8 cellular contexts compared by ENCODE assay signal in genomic region chr15:80780416-80781221, GRCh38. TPM values are rescaled to one million over a fixed set of nuclear protein-coding genes. Genes with fewer than 3 reads are reported as not detected.
DNase-seq lines count a peak whose midpoint lies in the region; ATAC-seq lines count a peak whose summit lies in the region.

No MANE protein-coding gene starts in this region.

- CTCF ChIA-PET in activated CD4-positive, alpha-beta memory T cell treated with anti-CD3 and anti-CD28 coated beads, Interleukin-2, amount 10 ng/mL, durations not matched to agents 7 days and 5 days (lab: Charles Lee), result interaction anchor here (1.2 to 2.3 kb wide), 5 partner anchors 23 to 486 kb away, joined by 3 to 13 read pairs (median 9); no protein-coding TSS in a partner anchor

- H3K27me3 Mint-ChIP-seq in activated CD4-positive, alpha-beta memory T cell treated with anti-CD3 and anti-CD28 coated beads, Interleukin-2, amount 10 ng/mL, durations not matched to agents 7 days and 5 days, result peaks cover 59% of the 10 kb centered on the region

- H3K4me1 Mint-ChIP-seq in activated CD4-positive, alpha-beta memory T cell treated with anti-CD3 and anti-CD28 coated beads, Interleukin-2, amount 10 ng/mL, durations not matched to agents 7 days and 5 days, result peaks cover 24% of the 10 kb centered on the region

- H3K9me3 Mint-ChIP-seq in activated CD4-positive, alpha-beta memory T cell treated with anti-CD3 and anti-CD28 coated beads, Interleukin-2, amount 10 ng/mL, durations not matched to agents 7 days and 5 days, result no peaks in the 10 kb centered on the region

- no peak overlapping the region for H3K4me3 Mint-ChIP-seq in activated CD4-positive, alpha-beta memory T cell treated with anti-CD3 and anti-CD28 coated beads, Interleukin-2, amount 10 ng/mL, durations not matched to agents 7 days and 5 days

- peak; percentile 29 for DNase-seq in activated naive CD4-positive, alpha-beta T cell treated with Interleukin-2 at 50 U/mL for 16 hours
- DNase-seq in activated naive CD4-positive, alpha-beta T cell (lab: John Stamatoyannopoulos, UW), result no peak
- peak; percentile 29 for DNase-seq in activated CD4-positive, alpha-beta memory T cell treated with anti-CD3 and anti-CD28 coated beads, Interleukin-2, amount 10 ng/mL, durations not matched to agents 7 days and 5 days
- DNase-seq in foreskin melanocyte (peak; percentile 20), skeletal muscle cell (ENCODE audit: low read depth) (no peak), occipital lobe (lab: John Stamatoyannopoulos, UW) (no peak)
- DNase-seq in stimulated activated naive CD4-positive, alpha-beta T cell (lab: John Stamatoyannopoulos, UW), result no peak

- POLR2A ChIA-PET in activated CD4-positive, alpha-beta memory T cell treated with anti-CD3 and anti-CD28 coated beads, Interleukin-2, amount 10 ng/mL, durations not matched to agents 7 days and 5 days (lab: Charles Lee), result no interaction called here

- ATAC-seq in GM19452 (IDR thresholded peaks at IDR 0.05; ENCODE audit: unreplicated experiment), result no peak

- no peak overlapping the region for H3K27ac Mint-ChIP-seq in activated CD4-positive, alpha-beta memory T cell treated with anti-CD3 and anti-CD28 coated beads, Interleukin-2, amount 10 ng/mL, durations not matched to agents 7 days and 5 days

- no peaks in the 10 kb centered on the region for H3K36me3 Mint-ChIP-seq in activated CD4-positive, alpha-beta memory T cell treated with anti-CD3 and anti-CD28 coated beads, Interleukin-2, amount 10 ng/mL, durations not matched to agents 7 days and 5 days (ENCODE audit: low read depth)

- peak overlapping the region; percentile 56 for H3K4me3 ChIP-seq in skeletal muscle cell (ENCODE audit: low read depth, low read length)

RNA-seq across cellular contexts. Expression of gene CEMIP, which starts 1.4 kb away (rescaled TPM):
- not detected for total RNA-seq in activated CD4-positive, alpha-beta memory T cell treated with anti-CD3 and anti-CD28 coated beads, Interleukin-2, amount 10 ng/mL, durations not matched to agents 7 days and 5 days
- 4.4 TPM for total RNA-seq in occipital lobe

Comparison
In these comparisons a context has a peak if more than half of its experiments do, and no peak if none do; other contexts are left out.
1. DNase-seq: peak in activated naive CD4-positive, alpha-beta T cell treated with Interleukin-2 at 50 U/mL for 16 hours (single experiment), activated CD4-positive, alpha-beta memory T cell treated with anti-CD3 and anti-CD28 coated beads, Interleukin-2, amount 10 ng/mL, durations not matched to agents 7 days and 5 days (single experiment) and foreskin melanocyte (single experiment); none in activated naive CD4-positive, alpha-beta T cell (0 of 4), skeletal muscle cell (single experiment), stimulated activated naive CD4-positive, alpha-beta T cell (0 of 6) and occipital lobe (single experiment).